ENCODE assay signal across 8 cellular contexts in genomic region chr12:27709932-27710591, GRCh38. TPM values are rescaled to one million over a fixed set of nuclear protein-coding genes. Genes with fewer than 3 reads are reported as not detected.
DNase-seq lines count a peak whose midpoint lies in the region; TF ChIP-seq lines count a peak whose summit lies in the region.

No MANE protein-coding gene starts in this region.

- H3K9me3 ChIP-seq in HEK293 (ENCODE audit: control insufficient read depth, insufficient read depth, low read depth, low read length): no peaks in the 10 kb centered on the region
- no peaks in the 10 kb centered on the region for H3K9me3 ChIP-seq in MG63
- H3K9me3 ChIP-seq in left ventricle myocardium inferior (replicated peaks): no peaks in the 10 kb centered on the region

- peaks cover 27% of the 10 kb centered on the region for H3K36me3 Mint-ChIP-seq in activated T-helper 2 cell treated with anti-CD3 and anti-CD28 coated beads, Interferon-gamma antibody, Interleukin-2, Interleukin-4, amounts not matched to agents 10 μg/mL and 5 μg/mL and 100 μg/mL, durations not matched to agents 14 hours and 24 hours and 36 hours (ENCODE audit: low read depth)

- H3K27ac ChIP-seq in HEK293 (ENCODE audit: extremely low read depth, low read depth, low read length) (peak overlapping the region; percentile 64; the same call in 1 of the 2 replicates), left ventricle myocardium inferior (replicated peaks) (peak overlapping the region; percentile 83)

- H3K36me3 ChIP-seq in HEK293 (ENCODE audit: control insufficient read depth in 2 of 2, insufficient read depth in 1 of 2, low read length in 2 of 2): peaks cover 10 to 16% of the 10 kb centered on the region in 2 experiments
- H3K36me3 ChIP-seq in MG63: peaks cover 17% of the 10 kb centered on the region
- H3K36me3 ChIP-seq in left ventricle myocardium inferior: peaks cover 4% of the 10 kb centered on the region

- 0 out of 2 replicates have a peak, but pooled peaks cover 2% of the 10 kb centered on the region for H3K4me1 ChIP-seq in HEK293 (ENCODE audit: control insufficient read depth, insufficient read depth, low read length)
- H3K4me1 ChIP-seq in left ventricle myocardium inferior: peaks cover 30% of the 10 kb centered on the region

- peaks cover 21% of the 10 kb centered on the region for H3K4me1 Mint-ChIP-seq in activated T-helper 2 cell treated with anti-CD3 and anti-CD28 coated beads, Interferon-gamma antibody, Interleukin-2, Interleukin-4, amounts not matched to agents 10 μg/mL and 5 μg/mL and 100 μg/mL, durations not matched to agents 14 hours and 24 hours and 36 hours (ENCODE audit: low read depth)

- H3K27me3 Mint-ChIP-seq in activated T-helper 2 cell treated with anti-CD3 and anti-CD28 coated beads, Interferon-gamma antibody, Interleukin-2, Interleukin-4, amounts not matched to agents 10 μg/mL and 5 μg/mL and 100 μg/mL, durations not matched to agents 14 hours and 24 hours and 36 hours (ENCODE audit: low read depth): peaks cover 12% of the 10 kb centered on the region

- POLR2A ChIA-PET in HEK293 (lab: Yijun Ruan, JAX): interaction anchor here (0.6 to 1.2 kb wide), 4 partner anchors 9 to 70 kb away, joined by 3 to 5 read pairs (median 4); partner anchors contain the start of genes KLHL42 and MANSC4

- H3K27me3 ChIP-seq in MG63 (no peaks in the 10 kb centered on the region), left ventricle myocardium inferior (ENCODE audit: low read depth) (no peaks in the 10 kb centered on the region)

- DNase-seq in DMS79 treated with DMSO at 0.1 percent for 48 hours (lab: John Stamatoyannopoulos, UW) (peak; percentile 68), DMS79 (lab: John Stamatoyannopoulos, UW) (no peak), MG63 (no peak), left ventricle myocardium inferior (no peak), renal cortical epithelial cell (ENCODE audit: low read depth) (peak; percentile 55), 8988T (no peak)
- no peak for DNase-seq in activated T-helper 2 cell treated with anti-CD3 and anti-CD28 coated beads, Interferon-gamma antibody, Interleukin-2, Interleukin-4, amounts not matched to agents 10 μg/mL and 5 μg/mL and 100 μg/mL, durations not matched to agents 14 hours and 24 hours and 36 hours (ENCODE audit: low spot score)

- TF ChIP-seq CTCF in HEK293 (tag by site-specific recombination; IDR thresholded peaks at IDR 0.05) (no peak), left ventricle myocardium inferior (IDR thresholded peaks at IDR 0.05; ENCODE audit: borderline replicate concordance) (no peak)

- H3K4me3 Mint-ChIP-seq in activated T-helper 2 cell treated with anti-CD3 and anti-CD28 coated beads, Interferon-gamma antibody, Interleukin-2, Interleukin-4, amounts not matched to agents 10 μg/mL and 5 μg/mL and 100 μg/mL, durations not matched to agents 14 hours and 24 hours and 36 hours (ENCODE audit: low read depth): peak overlapping the region; percentile 95

- intact Hi-C loops in activated T-helper 2 cell treated with anti-CD3 and anti-CD28 coated beads, Interferon-gamma antibody, Interleukin-2, Interleukin-4, amounts not matched to agents 10 μg/mL and 5 μg/mL and 100 μg/mL, durations not matched to agents 14 hours and 24 hours and 36 hours (cut with micrococcal nuclease): loop anchor here (1.0 to 2.0 kb wide), 3 partner anchors 112 to 772 kb away; partner anchors contain the start of gene FGFR1OP2
- intact Hi-C loops in left ventricle myocardium inferior (cut with micrococcal nuclease): no loop called here

- CTCF ChIA-PET in HEK293 (lab: Yijun Ruan, JAX): no interaction called here

- H3K27ac Mint-ChIP-seq in activated T-helper 2 cell treated with anti-CD3 and anti-CD28 coated beads, Interferon-gamma antibody, Interleukin-2, Interleukin-4, amounts not matched to agents 10 μg/mL and 5 μg/mL and 100 μg/mL, durations not matched to agents 14 hours and 24 hours and 36 hours: peak overlapping the region; percentile 94

- H3K4me3 ChIP-seq in HEK293 (ENCODE audit: low read depth, low read length): peak overlapping the region; percentile 93
- peak overlapping the region; percentile 79 for H3K4me3 ChIP-seq in MG63
- H3K4me3 ChIP-seq in left ventricle myocardium inferior: peak overlapping the region; percentile 97

- no peaks in the 10 kb centered on the region for H3K9me3 Mint-ChIP-seq in activated T-helper 2 cell treated with anti-CD3 and anti-CD28 coated beads, Interferon-gamma antibody, Interleukin-2, Interleukin-4, amounts not matched to agents 10 μg/mL and 5 μg/mL and 100 μg/mL, durations not matched to agents 14 hours and 24 hours and 36 hours

TF ChIP-seq in HEK293, 187 proteins besides CTCF, POLR2A, EP300 and RAD21:
- no peak for TF ChIP-seq ZNF664 (tag by site-specific recombination; IDR thresholded peaks at IDR 0.05)
- TF ChIP-seq ZNF623 (tag by site-specific recombination; IDR thresholded peaks at IDR 0.05): no peak
- no peak for TF ChIP-seq SCRT2 (tag by site-specific recombination; IDR thresholded peaks at IDR 0.05)

RNA-seq across cellular contexts. Expression of gene MRPS35, which starts 0.6 kb away (rescaled TPM):
- 78.8 and 88.8 TPM in 2 replicates for total RNA-seq in MG63 (2014; rRNA removed; shearing (Covaris generic); ENCODE audit: low replicate concordance)
- total RNA-seq in activated T-helper 2 cell treated with anti-CD3 and anti-CD28 coated beads, Interferon-gamma antibody, Interleukin-2, Interleukin-4, amounts not matched to agents 10 μg/mL and 5 μg/mL and 100 μg/mL, durations not matched to agents 14 hours and 24 hours and 36 hours: 53.6 and 54.0 TPM in 2 replicates
- total RNA-seq in left ventricle myocardium inferior: 61.4 TPM
- total RNA-seq in renal cortical epithelial cell: 96.1 and 107 TPM in 2 replicates

RNA-seq across cellular contexts. Expression of gene REP15, which starts 13.8 kb away (rescaled TPM):
- 1.2 and 1.4 TPM in 2 replicates for total RNA-seq in MG63 (2014; rRNA removed; shearing (Covaris generic); ENCODE audit: low replicate concordance)
- 1.5 and 2.2 TPM in 2 replicates for total RNA-seq in activated T-helper 2 cell treated with anti-CD3 and anti-CD28 coated beads, Interferon-gamma antibody, Interleukin-2, Interleukin-4, amounts not matched to agents 10 μg/mL and 5 μg/mL and 100 μg/mL, durations not matched to agents 14 hours and 24 hours and 36 hours
- 5.5 TPM for total RNA-seq in left ventricle myocardium inferior
- total RNA-seq in renal cortical epithelial cell: 0.35 and 4.0 TPM in 2 replicates

Comparison
In these comparisons a context has a peak if more than half of its experiments do, and no peak if none do; other contexts are left out.
1. DNase-seq: peak in DMS79 treated with DMSO at 0.1 percent for 48 hours (single experiment) and renal cortical epithelial cell (single experiment); none in DMS79 (single experiment), MG63 (single experiment), activated T-helper 2 cell treated with anti-CD3 and anti-CD28 coated beads, Interferon-gamma antibody, Interleukin-2, Interleukin-4, amounts not matched to agents 10 μg/mL and 5 μg/mL and 100 μg/mL, durations not matched to agents 14 hours and 24 hours and 36 hours (single experiment), left ventricle myocardium inferior (single experiment) and 8988T (single experiment).
2. Peak in every context shown above with its lines, with median percentiles within 50 percentile points of each other: H3K4me3 ChIP-seq.